ENCODE assay signal across 1 cellular context in the genomic region with DNA sequence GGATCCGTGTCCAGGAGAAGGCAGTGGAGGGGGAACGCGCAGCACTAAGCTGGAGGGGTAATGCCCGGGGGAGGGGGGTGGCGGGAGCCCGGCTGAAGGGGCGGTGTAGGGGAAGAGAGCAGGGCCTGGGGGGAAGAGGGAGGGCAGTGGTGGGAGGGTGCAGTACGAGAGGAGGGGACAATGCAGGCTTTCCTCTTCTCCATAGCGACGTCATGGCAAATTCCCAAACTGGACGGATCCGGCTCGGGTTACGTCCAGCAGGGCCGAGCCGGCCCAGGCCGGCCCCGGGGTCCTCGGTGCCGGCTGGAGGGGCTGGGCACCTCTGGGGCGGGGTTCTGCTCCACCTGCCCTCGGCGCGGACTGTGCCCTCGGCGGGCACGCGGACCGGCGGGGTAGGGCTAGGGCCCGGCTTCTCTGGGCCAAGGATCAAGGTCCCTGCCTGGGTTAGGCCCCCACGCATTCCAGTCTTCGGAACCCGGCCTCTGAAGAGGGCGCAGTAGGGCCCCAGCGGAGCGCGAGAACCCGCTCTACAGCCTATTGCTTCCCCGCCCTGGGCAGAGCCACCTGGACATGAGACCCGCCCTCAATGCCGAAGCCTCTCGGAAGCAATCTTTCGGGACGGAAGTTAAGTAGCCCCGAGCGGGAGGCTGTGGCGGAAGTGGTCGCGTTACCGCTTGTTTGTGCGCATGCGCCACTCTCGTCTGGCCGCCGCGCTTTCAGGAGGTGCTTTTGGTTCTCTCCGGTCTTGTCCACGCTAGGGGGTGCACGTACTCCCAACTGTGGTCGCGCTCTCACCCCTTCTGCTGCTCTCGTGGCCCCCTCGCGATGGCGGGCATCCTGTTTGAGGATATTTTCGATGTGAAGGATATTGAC.
TF ChIP-seq lines count a peak whose summit lies in the region.

No MANE protein-coding gene starts in this region.

TF ChIP-seq in HepG2, 621 proteins besides CTCF, POLR2A, EP300 and RAD21 (continued from another document and continues in another):
- TF ChIP-seq, protein P1, sequence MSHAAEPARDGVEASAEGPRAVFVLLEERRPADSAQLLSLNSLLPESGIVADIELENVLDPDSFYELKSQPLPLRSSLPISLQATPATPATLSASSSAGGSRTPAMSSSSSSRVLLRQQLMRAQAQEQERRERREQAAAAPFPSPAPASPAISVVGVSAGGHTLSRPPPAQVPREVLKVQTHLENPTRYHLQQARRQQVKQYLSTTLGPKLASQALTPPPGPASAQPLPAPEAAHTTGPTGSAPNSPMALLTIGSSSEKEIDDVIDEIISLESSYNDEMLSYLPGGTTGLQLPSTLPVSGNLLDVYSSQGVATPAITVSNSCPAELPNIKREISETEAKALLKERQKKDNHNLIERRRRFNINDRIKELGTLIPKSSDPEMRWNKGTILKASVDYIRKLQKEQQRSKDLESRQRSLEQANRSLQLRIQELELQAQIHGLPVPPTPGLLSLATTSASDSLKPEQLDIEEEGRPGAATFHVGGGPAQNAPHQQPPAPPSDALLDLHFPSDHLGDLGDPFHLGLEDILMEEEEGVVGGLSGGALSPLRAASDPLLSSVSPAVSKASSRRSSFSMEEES (CRISPR knock-in tag; IDR thresholded peaks at IDR 0.05): peak; percentile 40; the same call in 1 of the 2 replicates
- no peak; the same call in none of the 2 replicates for TF ChIP-seq IRX3 (CRISPR knock-in tag; IDR thresholded peaks at IDR 0.05; ENCODE audit: borderline replicate concordance, low read depth)
- TF ChIP-seq, protein P2, sequence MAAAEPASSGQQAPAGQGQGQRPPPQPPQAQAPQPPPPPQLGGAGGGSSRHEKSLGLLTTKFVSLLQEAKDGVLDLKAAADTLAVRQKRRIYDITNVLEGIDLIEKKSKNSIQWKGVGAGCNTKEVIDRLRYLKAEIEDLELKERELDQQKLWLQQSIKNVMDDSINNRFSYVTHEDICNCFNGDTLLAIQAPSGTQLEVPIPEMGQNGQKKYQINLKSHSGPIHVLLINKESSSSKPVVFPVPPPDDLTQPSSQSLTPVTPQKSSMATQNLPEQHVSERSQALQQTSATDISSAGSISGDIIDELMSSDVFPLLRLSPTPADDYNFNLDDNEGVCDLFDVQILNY (CRISPR knock-in tag; conservative IDR thresholded peaks at IDR 0.05): no peak; the same call in 1 of the 2 replicates
- TF ChIP-seq ZNF557 (CRISPR knock-in tag; IDR thresholded peaks at IDR 0.05): 0 out of 2 replicates have a peak, but pooled peaks have one; percentile 12
- no peak for TF ChIP-seq RORA (CRISPR knock-in tag; IDR thresholded peaks at IDR 0.05)
- TF ChIP-seq GABPB1 (CRISPR knock-in tag; IDR thresholded peaks at IDR 0.05): peak; percentile 97
- TF ChIP-seq ZNF33B (CRISPR knock-in tag; IDR thresholded peaks at IDR 0.05): peak; percentile 84; the same call in 1 of the 2 replicates
- peak; percentile 88 for TF ChIP-seq BORCS8-MEF2B (CRISPR knock-in tag; IDR thresholded peaks at IDR 0.05)
- peak; percentile 91 for TF ChIP-seq ZNF776 (CRISPR knock-in tag; IDR thresholded peaks at IDR 0.05)
- TF ChIP-seq MAFF (IDR thresholded peaks at IDR 0.05; ENCODE audit: low read depth, low read length): no peak
- TF ChIP-seq ZNF720 (CRISPR knock-in tag; IDR thresholded peaks at IDR 0.05): no peak
- no peak for TF ChIP-seq HHEX (CRISPR knock-in tag; IDR thresholded peaks at IDR 0.05)
- TF ChIP-seq, protein P3, sequence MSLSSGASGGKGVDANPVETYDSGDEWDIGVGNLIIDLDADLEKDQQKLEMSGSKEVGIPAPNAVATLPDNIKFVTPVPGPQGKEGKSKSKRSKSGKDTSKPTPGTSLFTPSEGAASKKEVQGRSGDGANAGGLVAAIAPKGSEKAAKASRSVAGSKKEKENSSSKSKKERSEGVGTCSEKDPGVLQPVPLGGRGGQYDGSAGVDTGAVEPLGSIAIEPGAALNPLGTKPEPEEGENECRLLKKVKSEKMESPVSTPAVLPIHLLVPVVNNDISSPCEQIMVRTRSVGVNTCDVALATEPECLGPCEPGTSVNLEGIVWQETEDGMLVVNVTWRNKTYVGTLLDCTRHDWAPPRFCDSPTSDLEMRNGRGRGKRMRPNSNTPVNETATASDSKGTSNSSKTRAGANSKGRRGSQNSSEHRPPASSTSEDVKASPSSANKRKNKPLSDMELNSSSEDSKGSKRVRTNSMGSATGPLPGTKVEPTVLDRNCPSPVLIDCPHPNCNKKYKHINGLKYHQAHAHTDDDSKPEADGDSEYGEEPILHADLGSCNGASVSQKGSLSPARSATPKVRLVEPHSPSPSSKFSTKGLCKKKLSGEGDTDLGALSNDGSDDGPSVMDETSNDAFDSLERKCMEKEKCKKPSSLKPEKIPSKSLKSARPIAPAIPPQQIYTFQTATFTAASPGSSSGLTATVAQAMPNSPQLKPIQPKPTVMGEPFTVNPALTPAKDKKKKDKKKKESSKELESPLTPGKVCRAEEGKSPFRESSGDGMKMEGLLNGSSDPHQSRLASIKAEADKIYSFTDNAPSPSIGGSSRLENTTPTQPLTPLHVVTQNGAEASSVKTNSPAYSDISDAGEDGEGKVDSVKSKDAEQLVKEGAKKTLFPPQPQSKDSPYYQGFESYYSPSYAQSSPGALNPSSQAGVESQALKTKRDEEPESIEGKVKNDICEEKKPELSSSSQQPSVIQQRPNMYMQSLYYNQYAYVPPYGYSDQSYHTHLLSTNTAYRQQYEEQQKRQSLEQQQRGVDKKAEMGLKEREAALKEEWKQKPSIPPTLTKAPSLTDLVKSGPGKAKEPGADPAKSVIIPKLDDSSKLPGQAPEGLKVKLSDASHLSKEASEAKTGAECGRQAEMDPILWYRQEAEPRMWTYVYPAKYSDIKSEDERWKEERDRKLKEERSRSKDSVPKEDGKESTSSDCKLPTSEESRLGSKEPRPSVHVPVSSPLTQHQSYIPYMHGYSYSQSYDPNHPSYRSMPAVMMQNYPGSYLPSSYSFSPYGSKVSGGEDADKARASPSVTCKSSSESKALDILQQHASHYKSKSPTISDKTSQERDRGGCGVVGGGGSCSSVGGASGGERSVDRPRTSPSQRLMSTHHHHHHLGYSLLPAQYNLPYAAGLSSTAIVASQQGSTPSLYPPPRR (CRISPR knock-in tag; IDR thresholded peaks at IDR 0.05; ENCODE audit: borderline replicate concordance): peak; percentile 65
- peak; percentile 72 for TF ChIP-seq HCFC1 (IDR thresholded peaks at IDR 0.05; ENCODE audit: low read depth, low read length)
- TF ChIP-seq, protein P4, sequence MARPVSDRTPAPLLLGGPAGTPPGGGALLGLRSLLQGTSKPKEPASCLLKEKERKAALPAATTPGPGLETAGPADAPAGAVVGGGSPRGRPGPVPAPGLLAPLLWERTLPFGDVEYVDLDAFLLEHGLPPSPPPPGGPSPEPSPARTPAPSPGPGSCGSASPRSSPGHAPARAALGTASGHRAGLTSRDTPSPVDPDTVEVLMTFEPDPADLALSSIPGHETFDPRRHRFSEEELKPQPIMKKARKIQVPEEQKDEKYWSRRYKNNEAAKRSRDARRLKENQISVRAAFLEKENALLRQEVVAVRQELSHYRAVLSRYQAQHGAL (CRISPR knock-in tag; IDR thresholded peaks at IDR 0.05; ENCODE audit: not compliant biosample characterization): no peak
- TF ChIP-seq NKX3-1 (CRISPR knock-in tag; IDR thresholded peaks at IDR 0.05): no peak; the same call in 1 of the 2 replicates
- TF ChIP-seq, protein P5, sequence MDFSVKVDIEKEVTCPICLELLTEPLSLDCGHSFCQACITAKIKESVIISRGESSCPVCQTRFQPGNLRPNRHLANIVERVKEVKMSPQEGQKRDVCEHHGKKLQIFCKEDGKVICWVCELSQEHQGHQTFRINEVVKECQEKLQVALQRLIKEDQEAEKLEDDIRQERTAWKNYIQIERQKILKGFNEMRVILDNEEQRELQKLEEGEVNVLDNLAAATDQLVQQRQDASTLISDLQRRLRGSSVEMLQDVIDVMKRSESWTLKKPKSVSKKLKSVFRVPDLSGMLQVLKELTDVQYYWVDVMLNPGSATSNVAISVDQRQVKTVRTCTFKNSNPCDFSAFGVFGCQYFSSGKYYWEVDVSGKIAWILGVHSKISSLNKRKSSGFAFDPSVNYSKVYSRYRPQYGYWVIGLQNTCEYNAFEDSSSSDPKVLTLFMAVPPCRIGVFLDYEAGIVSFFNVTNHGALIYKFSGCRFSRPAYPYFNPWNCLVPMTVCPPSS (IDR thresholded peaks at IDR 0.05): no peak
- TF ChIP-seq, protein P6, sequence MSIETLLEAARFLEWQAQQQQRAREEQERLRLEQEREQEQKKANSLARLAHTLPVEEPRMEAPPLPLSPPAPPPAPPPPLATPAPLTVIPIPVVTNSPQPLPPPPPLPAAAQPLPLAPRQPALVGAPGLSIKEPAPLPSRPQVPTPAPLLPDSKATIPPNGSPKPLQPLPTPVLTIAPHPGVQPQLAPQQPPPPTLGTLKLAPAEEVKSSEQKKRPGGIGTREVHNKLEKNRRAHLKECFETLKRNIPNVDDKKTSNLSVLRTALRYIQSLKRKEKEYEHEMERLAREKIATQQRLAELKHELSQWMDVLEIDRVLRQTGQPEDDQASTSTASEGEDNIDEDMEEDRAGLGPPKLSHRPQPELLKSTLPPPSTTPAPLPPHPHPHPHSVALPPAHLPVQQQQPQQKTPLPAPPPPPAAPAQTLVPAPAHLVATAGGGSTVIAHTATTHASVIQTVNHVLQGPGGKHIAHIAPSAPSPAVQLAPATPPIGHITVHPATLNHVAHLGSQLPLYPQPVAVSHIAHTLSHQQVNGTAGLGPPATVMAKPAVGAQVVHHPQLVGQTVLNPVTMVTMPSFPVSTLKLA (IDR thresholded peaks at IDR 0.05): no peak
- TF ChIP-seq, protein P7, sequence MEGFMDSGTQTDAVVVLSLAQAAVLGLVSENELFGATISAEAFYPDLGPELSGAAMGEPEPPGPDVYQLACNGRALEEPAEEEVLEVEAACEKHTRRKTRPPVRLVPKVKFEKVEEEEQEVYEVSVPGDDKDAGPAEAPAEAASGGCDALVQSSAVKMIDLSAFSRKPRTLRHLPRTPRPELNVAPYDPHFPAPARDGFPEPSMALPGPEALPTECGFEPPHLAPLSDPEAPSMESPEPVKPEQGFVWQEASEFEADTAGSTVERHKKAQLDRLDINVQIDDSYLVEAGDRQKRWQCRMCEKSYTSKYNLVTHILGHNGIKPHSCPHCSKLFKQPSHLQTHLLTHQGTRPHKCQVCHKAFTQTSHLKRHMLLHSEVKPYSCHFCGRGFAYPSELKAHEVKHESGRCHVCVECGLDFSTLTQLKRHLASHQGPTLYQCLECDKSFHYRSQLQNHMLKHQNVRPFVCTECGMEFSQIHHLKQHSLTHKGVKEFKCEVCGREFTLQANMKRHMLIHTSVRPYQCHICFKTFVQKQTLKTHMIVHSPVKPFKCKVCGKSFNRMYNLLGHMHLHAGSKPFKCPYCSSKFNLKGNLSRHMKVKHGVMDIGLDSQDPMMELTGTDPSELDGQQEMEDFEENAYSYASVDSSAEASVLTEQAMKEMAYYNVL (CRISPR knock-in tag; IDR thresholded peaks at IDR 0.05; ENCODE audit: borderline replicate concordance): peak; percentile 76
- TF ChIP-seq SATB2 (CRISPR knock-in tag; IDR thresholded peaks at IDR 0.05): no peak; the same call in 1 of the 2 replicates
- peak; percentile 83 for TF ChIP-seq ZNF317 (CRISPR knock-in tag; IDR thresholded peaks at IDR 0.05)
- TF ChIP-seq CEBPG (CRISPR knock-in tag; IDR thresholded peaks at IDR 0.05): peak; percentile 27; the same call in 1 of the 2 replicates
- no peak for TF ChIP-seq ZNF234 (CRISPR knock-in tag; conservative IDR thresholded peaks at IDR 0.05)
- peak; percentile 20; the same call in 1 of the 2 replicates for TF ChIP-seq DNMT1 (CRISPR knock-in tag; IDR thresholded peaks at IDR 0.05)
- no peak for TF ChIP-seq ETV6 (CRISPR knock-in tag; conservative IDR thresholded peaks at IDR 0.05)
- TF ChIP-seq ZNF446 (CRISPR knock-in tag; IDR thresholded peaks at IDR 0.05): peak; percentile 74; the same call in 1 of the 2 replicates
- TF ChIP-seq, protein P8, sequence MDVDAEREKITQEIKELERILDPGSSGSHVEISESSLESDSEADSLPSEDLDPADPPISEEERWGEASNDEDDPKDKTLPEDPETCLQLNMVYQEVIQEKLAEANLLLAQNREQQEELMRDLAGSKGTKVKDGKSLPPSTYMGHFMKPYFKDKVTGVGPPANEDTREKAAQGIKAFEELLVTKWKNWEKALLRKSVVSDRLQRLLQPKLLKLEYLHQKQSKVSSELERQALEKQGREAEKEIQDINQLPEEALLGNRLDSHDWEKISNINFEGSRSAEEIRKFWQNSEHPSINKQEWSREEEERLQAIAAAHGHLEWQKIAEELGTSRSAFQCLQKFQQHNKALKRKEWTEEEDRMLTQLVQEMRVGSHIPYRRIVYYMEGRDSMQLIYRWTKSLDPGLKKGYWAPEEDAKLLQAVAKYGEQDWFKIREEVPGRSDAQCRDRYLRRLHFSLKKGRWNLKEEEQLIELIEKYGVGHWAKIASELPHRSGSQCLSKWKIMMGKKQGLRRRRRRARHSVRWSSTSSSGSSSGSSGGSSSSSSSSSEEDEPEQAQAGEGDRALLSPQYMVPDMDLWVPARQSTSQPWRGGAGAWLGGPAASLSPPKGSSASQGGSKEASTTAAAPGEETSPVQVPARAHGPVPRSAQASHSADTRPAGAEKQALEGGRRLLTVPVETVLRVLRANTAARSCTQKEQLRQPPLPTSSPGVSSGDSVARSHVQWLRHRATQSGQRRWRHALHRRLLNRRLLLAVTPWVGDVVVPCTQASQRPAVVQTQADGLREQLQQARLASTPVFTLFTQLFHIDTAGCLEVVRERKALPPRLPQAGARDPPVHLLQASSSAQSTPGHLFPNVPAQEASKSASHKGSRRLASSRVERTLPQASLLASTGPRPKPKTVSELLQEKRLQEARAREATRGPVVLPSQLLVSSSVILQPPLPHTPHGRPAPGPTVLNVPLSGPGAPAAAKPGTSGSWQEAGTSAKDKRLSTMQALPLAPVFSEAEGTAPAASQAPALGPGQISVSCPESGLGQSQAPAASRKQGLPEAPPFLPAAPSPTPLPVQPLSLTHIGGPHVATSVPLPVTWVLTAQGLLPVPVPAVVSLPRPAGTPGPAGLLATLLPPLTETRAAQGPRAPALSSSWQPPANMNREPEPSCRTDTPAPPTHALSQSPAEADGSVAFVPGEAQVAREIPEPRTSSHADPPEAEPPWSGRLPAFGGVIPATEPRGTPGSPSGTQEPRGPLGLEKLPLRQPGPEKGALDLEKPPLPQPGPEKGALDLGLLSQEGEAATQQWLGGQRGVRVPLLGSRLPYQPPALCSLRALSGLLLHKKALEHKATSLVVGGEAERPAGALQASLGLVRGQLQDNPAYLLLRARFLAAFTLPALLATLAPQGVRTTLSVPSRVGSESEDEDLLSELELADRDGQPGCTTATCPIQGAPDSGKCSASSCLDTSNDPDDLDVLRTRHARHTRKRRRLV (CRISPR knock-in tag; IDR thresholded peaks at IDR 0.05): no peak; the same call in 1 of the 2 replicates
- TF ChIP-seq, protein P9, sequence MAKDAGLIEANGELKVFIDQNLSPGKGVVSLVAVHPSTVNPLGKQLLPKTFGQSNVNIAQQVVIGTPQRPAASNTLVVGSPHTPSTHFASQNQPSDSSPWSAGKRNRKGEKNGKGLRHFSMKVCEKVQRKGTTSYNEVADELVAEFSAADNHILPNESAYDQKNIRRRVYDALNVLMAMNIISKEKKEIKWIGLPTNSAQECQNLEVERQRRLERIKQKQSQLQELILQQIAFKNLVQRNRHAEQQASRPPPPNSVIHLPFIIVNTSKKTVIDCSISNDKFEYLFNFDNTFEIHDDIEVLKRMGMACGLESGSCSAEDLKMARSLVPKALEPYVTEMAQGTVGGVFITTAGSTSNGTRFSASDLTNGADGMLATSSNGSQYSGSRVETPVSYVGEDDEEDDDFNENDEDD (CRISPR knock-in tag; IDR thresholded peaks at IDR 0.05; ENCODE audit: borderline replicate concordance): peak; percentile 55; the same call in 1 of the 2 replicates
- peak; percentile 52; the same call in 1 of the 2 replicates for TF ChIP-seq GFI1 (CRISPR knock-in tag; IDR thresholded peaks at IDR 0.05; ENCODE audit: borderline replicate concordance)
- TF ChIP-seq ARNTL (CRISPR knock-in tag; IDR thresholded peaks at IDR 0.05): 0 out of 2 replicates have a peak, but pooled peaks have one; percentile 62
